8 cellular contexts compared by ENCODE assay signal in genomic region chr16:56571525-56571924, GRCh38. TPM values are rescaled to one million over a fixed set of nuclear protein-coding genes. Genes with fewer than 3 reads are reported as not detected.
"Had no signal": no experiment of that assay in that cellular context is flagged by ENCODE, and none has a peak within 500 bp of the region (broad histone marks: within the 10 kb centered on the region; RNA-seq: fewer than 3 reads in every experiment).

No MANE protein-coding gene starts in this region.

- FAIRE-seq: H1, H54, HTR-8/SVneo had no signal

- H3K4me3 ChIP-seq: GM23338 had no signal

- H3K4me2 ChIP-seq: GM23338 had no signal

- ATAC-seq: GM23338 had no signal

- DNase-seq: H9, HCEC 1CT had no signal

- H2AFZ ChIP-seq: GM23338 had no signal

RNA-seq across cellular contexts. Expression of gene MT4, which starts 6.7 kb away (rescaled TPM):
- total RNA-seq: GM23338, H1, H9, HT-29 had no signal
- polyA plus RNA-seq: GM23338, H1, IgD-negative memory B cell had no signal

RNA-seq across cellular contexts. Expression of gene MT3, which starts 17.8 kb away (rescaled TPM):
- total RNA-seq: GM23338, H1, H9 had no signal
- polyA plus RNA-seq: GM23338, IgD-negative memory B cell had no signal
